In the genomic region with DNA sequence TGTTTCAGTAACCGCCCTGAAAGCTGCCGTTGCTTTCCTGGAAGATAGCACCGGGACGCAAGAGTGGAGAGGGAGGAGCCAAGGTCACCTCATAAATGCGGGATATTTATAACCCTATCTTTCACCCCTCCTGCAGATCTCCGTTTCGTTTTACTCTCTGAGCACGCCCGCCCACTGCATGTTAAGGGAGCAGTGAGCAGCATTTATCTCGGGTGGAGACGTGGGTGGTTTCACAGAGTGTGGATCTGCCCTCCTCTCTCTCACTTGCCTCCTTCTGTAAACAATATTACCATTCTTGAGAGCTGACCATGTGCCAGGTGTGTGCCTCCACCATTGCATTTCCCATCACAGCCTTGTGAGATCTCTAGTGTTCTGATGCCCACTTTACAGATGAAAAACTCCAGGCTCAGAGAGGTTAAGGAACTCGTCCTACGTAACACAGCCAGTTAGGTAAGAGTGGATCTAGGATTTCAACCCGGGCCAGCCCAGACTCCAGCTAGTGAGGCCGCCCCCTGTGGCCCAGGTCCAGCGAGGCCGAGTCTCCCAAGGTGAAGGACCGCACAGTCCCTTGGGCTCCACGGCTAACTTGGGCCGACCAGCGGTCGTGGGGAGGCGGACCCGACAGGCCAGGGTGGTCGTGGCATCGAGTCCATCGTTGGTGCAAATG, we compare ENCODE assay signal across 8 cellular contexts. TPM values are rescaled to one million over a fixed set of nuclear protein-coding genes. Genes with fewer than 3 reads are reported as not detected.
DNase-seq lines count a peak whose midpoint lies in the region; ATAC-seq lines count a peak whose summit lies in the region.

No MANE protein-coding gene starts in this region.

- H2BK120ac ChIP-seq in trophoblast cell (ENCODE audit: insufficient read depth, low read length, poor library complexity), result peak overlapping the region; percentile 67

- H3K27ac Mint-ChIP-seq in activated naive CD4-positive, alpha-beta T cell treated with anti-CD3 and anti-CD28 coated beads, Interleukin-2, amount 10 ng/mL, durations not matched to agents 7 days and 5 days, result peak overlapping the region; percentile 50

- peak; percentile 42 for ATAC-seq in HG02759 (IDR thresholded peaks at IDR 0.05; ENCODE audit: unreplicated experiment)

- no peaks in the 10 kb centered on the region for H3K27me3 ChIP-seq in trophoblast cell (ENCODE audit: insufficient read depth, low read length)

- H4K91ac ChIP-seq in trophoblast cell (ENCODE audit: low read depth, low read length), result peak overlapping the region; percentile 80

- H3K36me3 Mint-ChIP-seq in activated naive CD4-positive, alpha-beta T cell treated with anti-CD3 and anti-CD28 coated beads, Interleukin-2, amount 10 ng/mL, durations not matched to agents 7 days and 5 days, result peaks cover 1% of the 10 kb centered on the region

- no peak overlapping the region for H2BK5ac ChIP-seq in trophoblast cell (ENCODE audit: low read depth, low read length, poor library complexity)

- H3K4me1 ChIP-seq in trophoblast cell (ENCODE audit: control insufficient read depth in 1 of 2, insufficient read depth in 2 of 2, low read length in 2 of 2), result peaks cover 8 to 9% of the 10 kb centered on the region in 2 experiments

- intact Hi-C loops in cardiac septum (cut with DNase I), result loop anchor here (1.0 kb wide), 1 partner anchor 9 kb away; no protein-coding TSS in a partner anchor

- CTCF ChIA-PET in activated naive CD4-positive, alpha-beta T cell treated with anti-CD3 and anti-CD28 coated beads, Interleukin-2, amount 10 ng/mL, durations not matched to agents 7 days and 5 days (lab: Charles Lee), result interaction anchor here (0.6 kb wide), 1 partner anchor 33 kb away, joined by 3 read pairs; no protein-coding TSS in a partner anchor

- H3K27me3 Mint-ChIP-seq in activated naive CD4-positive, alpha-beta T cell treated with anti-CD3 and anti-CD28 coated beads, Interleukin-2, amount 10 ng/mL, durations not matched to agents 7 days and 5 days, result peaks cover 22% of the 10 kb centered on the region

- peak overlapping the region; percentile 74 for H3K4me3 ChIP-seq in trophoblast cell (ENCODE audit: low read depth, low read length)

- H3K9ac ChIP-seq in trophoblast cell (ENCODE audit: low read length), result no peak overlapping the region

- peak overlapping the region; percentile 44 for H2AK5ac ChIP-seq in trophoblast cell (ENCODE audit: low read length)

- peaks cover 3% of the 10 kb centered on the region for H3K79me1 ChIP-seq in trophoblast cell (ENCODE audit: low read length)

- H3K79me2 ChIP-seq in trophoblast cell (ENCODE audit: control insufficient read depth, insufficient read depth, low read length, poor library complexity), result peaks cover 2% of the 10 kb centered on the region

- DNase-seq in stimulated activated naive CD4-positive, alpha-beta T cell treated with Interleukin-2 at 50 U/mL for 16 hours (lab: John Stamatoyannopoulos, UW), result peak; percentile 43
- DNase-seq in stimulated activated naive CD4-positive, alpha-beta T cell (lab: John Stamatoyannopoulos, UW), result no peak
- DNase-seq in NCI-H2196 treated with DMSO at 0.1 percent for 48 hours (lab: John Stamatoyannopoulos, UW; ENCODE audit: unreplicated experiment), result peak; percentile 70
- peak; percentile 28 for DNase-seq in activated naive CD4-positive, alpha-beta T cell treated with anti-CD3 and anti-CD28 coated beads, Interleukin-2, amount 10 ng/mL, durations not matched to agents 7 days and 5 days
- DNase-seq in cardiac septum (ENCODE audit: low spot score), result peak; percentile 80
- DNase-seq in trophoblast cell, result peak; percentile 88
- no peak for DNase-seq in dermis blood vessel endothelial cell

- no peaks in the 10 kb centered on the region for H3K9me3 ChIP-seq in trophoblast cell (ENCODE audit: insufficient read depth, low read depth, low read length)

- peak overlapping the region; percentile 93 for H4K8ac ChIP-seq in trophoblast cell (ENCODE audit: low read depth, low read length)

- peak overlapping the region; percentile 76 for H3K18ac ChIP-seq in trophoblast cell (ENCODE audit: low read length)

- H3K4me3 Mint-ChIP-seq in activated naive CD4-positive, alpha-beta T cell treated with anti-CD3 and anti-CD28 coated beads, Interleukin-2, amount 10 ng/mL, durations not matched to agents 7 days and 5 days, result peak overlapping the region; percentile 70

- H3K4me2 ChIP-seq in trophoblast cell (ENCODE audit: low read length), result peak overlapping the region; percentile 59

- H3K27ac ChIP-seq in trophoblast cell (ENCODE audit: low read depth, low read length), result no peak overlapping the region

- WGBS in trophoblast cell (ENCODE audit: extremely low coverage, insufficient coverage, insufficient read length), result no CpG with 5 or more reads among the region's 27 CpGs

- no peak overlapping the region for H3K23ac ChIP-seq in trophoblast cell (ENCODE audit: low read length)

- H2BK12ac ChIP-seq in trophoblast cell (ENCODE audit: low read length), result peak overlapping the region; percentile 59

- H4K12ac ChIP-seq in trophoblast cell (ENCODE audit: low read depth, low read length), result peak overlapping the region; percentile 48

- H3K14ac ChIP-seq in trophoblast cell (ENCODE audit: low read length), result peak overlapping the region; percentile 65

- H2AFZ ChIP-seq in trophoblast cell (ENCODE audit: insufficient read depth, low read length, poor library complexity), result peak overlapping the region; percentile 93

- H3K4me1 Mint-ChIP-seq in activated naive CD4-positive, alpha-beta T cell treated with anti-CD3 and anti-CD28 coated beads, Interleukin-2, amount 10 ng/mL, durations not matched to agents 7 days and 5 days, result peaks cover 33% of the 10 kb centered on the region

- no peaks in the 10 kb centered on the region for H3K9me3 Mint-ChIP-seq in activated naive CD4-positive, alpha-beta T cell treated with anti-CD3 and anti-CD28 coated beads, Interleukin-2, amount 10 ng/mL, durations not matched to agents 7 days and 5 days

- no peaks in the 10 kb centered on the region for H3K36me3 ChIP-seq in trophoblast cell (ENCODE audit: control insufficient read depth in 1 of 2, insufficient read depth in 2 of 2, low read length in 2 of 2)

- H3K4ac ChIP-seq in trophoblast cell (ENCODE audit: low read depth, low read length), result peak overlapping the region; percentile 27

RNA-seq across cellular contexts. Expression of gene SEMA4B, which starts 16.9 kb away (rescaled TPM):
- total RNA-seq in cardiac septum (21.2 TPM), dermis blood vessel endothelial cell (6.3 and 9.4 TPM in 2 replicates)
- 20.8 and 21.0 TPM in 2 replicates for polyA plus RNA-seq in trophoblast cell (2013)

RNA-seq across cellular contexts. Expression of gene CIB1, which starts 49.5 kb away (rescaled TPM):
- total RNA-seq in cardiac septum (69.9 TPM), dermis blood vessel endothelial cell (22.5 and 26.2 TPM in 2 replicates)
- 32.9 and 34.6 TPM in 2 replicates for polyA plus RNA-seq in trophoblast cell (2013)

RNA-seq across cellular contexts. Expression of gene GDPGP1, which starts 49.8 kb away (rescaled TPM):
- total RNA-seq in cardiac septum (10.6 TPM), dermis blood vessel endothelial cell (11.7 and 13.6 TPM in 2 replicates)
- polyA plus RNA-seq in trophoblast cell (2013), result 1.3 and 1.5 TPM in 2 replicates

Comparison
In these comparisons a context has a peak if more than half of its experiments do, and no peak if none do; other contexts are left out.
1. DNase-seq: peak in stimulated activated naive CD4-positive, alpha-beta T cell treated with Interleukin-2 at 50 U/mL for 16 hours (single experiment), NCI-H2196 treated with DMSO at 0.1 percent for 48 hours (single experiment), activated naive CD4-positive, alpha-beta T cell treated with anti-CD3 and anti-CD28 coated beads, Interleukin-2, amount 10 ng/mL, durations not matched to agents 7 days and 5 days (single experiment), cardiac septum (single experiment) and trophoblast cell (2 of 2); none in stimulated activated naive CD4-positive, alpha-beta T cell (0 of 6) and dermis blood vessel endothelial cell (single experiment).